Comparison of ENCODE assay signal across 12 cellular contexts in genomic region chr20:4136078-4136966, GRCh38. TPM values are rescaled to one million over a fixed set of nuclear protein-coding genes. Genes with fewer than 3 reads are reported as not detected.
DNase-seq lines count a peak whose midpoint lies in the region; ATAC-seq, FAIRE-seq and TF ChIP-seq lines count a peak whose summit lies in the region.
"Had no signal": no experiment of that assay in that cellular context is flagged by ENCODE, and none has a peak within 500 bp of the region (broad histone marks: within the 10 kb centered on the region; RNA-seq: fewer than 3 reads in every experiment).

No MANE protein-coding gene starts in this region.

- intact Hi-C loops in HepG2 (cut with micrococcal nuclease; ENCODE audit: unreplicated experiment), result no loop called here

- H3K9me3 Mint-ChIP-seq in WTC11, result no peaks in the 10 kb centered on the region
- H3K9me3 Mint-ChIP-seq: brain had no signal

- no peaks in the 10 kb centered on the region for H4K20me1 ChIP-seq in HepG2 (ENCODE audit: insufficient read depth, low read length)

- no peaks in the 10 kb centered on the region for H3K36me3 ChIP-seq in HEK293 (ENCODE audit: control insufficient read depth in 2 of 2, insufficient read depth in 1 of 2, low read length in 2 of 2)
- no peaks in the 10 kb centered on the region for H3K36me3 ChIP-seq in HepG2 (replicated peaks in 1 of 2; ENCODE audit: control insufficient read depth in 1 of 2, insufficient read depth in 2 of 2, low read length in 2 of 2)

- peaks cover 21% of the 10 kb centered on the region for H3K4me1 Mint-ChIP-seq in WTC11
- H3K4me1 Mint-ChIP-seq: B cell had no signal

- no peak overlapping the region for H3K27ac Mint-ChIP-seq in WTC11
- H3K27ac Mint-ChIP-seq: B cell had no signal

- DNase-seq in WTC11 (ENCODE audit: low spot score) (no peak), HepG2 (ENCODE audit: low spot score) (peak; percentile 66), NCI-H1092 (lab: John Stamatoyannopoulos, UW) (no peak)
- DNase-seq: NCI-H1694 had no signal

- TSS peak; percentile 78 for BruUV-seq in HepG2 (replicated peaks; lab: Mats Ljungman, UMichigan)

- peaks cover 20% of the 10 kb centered on the region for H3K4me1 ChIP-seq in HEK293 (ENCODE audit: control insufficient read depth, insufficient read depth, low read length)
- peaks cover 34% of the 10 kb centered on the region for H3K4me1 ChIP-seq in HepG2 (ENCODE audit: insufficient read depth, low read length)

- FAIRE-seq in HepG2 (lab: Jason Lieb, UNC), result no peak
- FAIRE-seq: GM19239 had no signal

- H3K9me3 ChIP-seq in HEK293 (ENCODE audit: control insufficient read depth, insufficient read depth, low read depth, low read length) (no peaks in the 10 kb centered on the region), HepG2 (ENCODE audit: low read length) (no peaks in the 10 kb centered on the region)

- no peaks in the 10 kb centered on the region for H3K79me2 ChIP-seq in HepG2 (ENCODE audit: insufficient read depth, low read length)

- peak overlapping the region; percentile 65 for H2AFZ ChIP-seq in HepG2 (ENCODE audit: low read length)

- H3K27me3 ChIP-seq in HepG2 (ENCODE audit: control insufficient read depth in 1 of 2, insufficient read depth in 2 of 2, low read length in 2 of 2), result no peaks in the 10 kb centered on the region

- no peak overlapping the region for H3K4me3 Mint-ChIP-seq in WTC11
- H3K4me3 Mint-ChIP-seq: B cell, brain had no signal

- H3K4me2 ChIP-seq in HepG2 (ENCODE audit: low read depth, low read length), result peak overlapping the region; percentile 82

- WGBS in HepG2 (ENCODE audit: low lambda C conversion rate), result 22% methylated on average over 16 of the region's 16 CpGs

- H3K9ac ChIP-seq in HepG2 (ENCODE audit: insufficient read depth, low read depth, low read length), result peak overlapping the region; percentile 40

- in situ Hi-C loops in HepG2 (cut with HindIII; ENCODE audit: extremely low pct_ligation_motif_present, low pct_unique_long_range_greater_than_20kb), result no loop called here

- TF ChIP-seq RAD21 in HepG2 (CRISPR knock-in tag; IDR thresholded peaks at IDR 0.05), result no peak

- H3K27me3 Mint-ChIP-seq in WTC11 (ENCODE audit: low read depth), result peaks cover 8% of the 10 kb centered on the region; the same call in 1 of the 2 replicates

- TF ChIP-seq EP300 in HepG2 (IDR thresholded peaks at IDR 0.05; ENCODE audit: low read depth in 2 of 2, low read length in 2 of 2) (peak in 1 of 2 experiments; percentile 40; a peak in 1 of 4 replicates), HepG2 (CRISPR knock-in tag; IDR thresholded peaks at IDR 0.05; ENCODE audit: borderline replicate concordance) (peak; percentile 58; the same call in 1 of the 2 replicates)

- no peak for TF ChIP-seq CTCF in 22Rv1 (IDR thresholded peaks at IDR 0.05)
- no peak for TF ChIP-seq CTCF in HEK293 (tag by site-specific recombination; IDR thresholded peaks at IDR 0.05)
- TF ChIP-seq CTCF in WTC11 (IDR thresholded peaks at IDR 0.05), result no peak
- TF ChIP-seq CTCF in HepG2 (CRISPR knock-in tag; IDR thresholded peaks at IDR 0.05), result no peak

- no peak for ATAC-seq in WTC11
- peak; percentile 58 for ATAC-seq in HepG2
- ATAC-seq in HG03097 (IDR thresholded peaks at IDR 0.05; ENCODE audit: low FRiP score, unreplicated experiment), result no peak
- ATAC-seq in GM18870 (IDR thresholded peaks at IDR 0.05; ENCODE audit: unreplicated experiment), result no peak
- no peak for ATAC-seq in GM18498 (IDR thresholded peaks at IDR 0.05; ENCODE audit: unreplicated experiment)

- H3K4me3 ChIP-seq in HEK293 (ENCODE audit: low read depth, low read length) (no peak overlapping the region), HepG2 (replicated peaks in 1 of 3; ENCODE audit: insufficient read depth in 1 of 3, low read depth in 2 of 3, low read length in 3 of 3) (peak overlapping the region; percentile 27 to 59 (median 28))

- POLR2A ChIA-PET in HEK293 (lab: Yijun Ruan, JAX) (interaction anchor here (0.5 to 1.4 kb wide), 2 partner anchors 9 to 14 kb away, joined by 3 to 5 read pairs; no protein-coding TSS in a partner anchor), WTC11 (lab: Charles Lee) (interaction anchor here (0.7 kb wide), 2 partner anchors 19 to 38 kb away, joined by 3 read pairs; no protein-coding TSS in a partner anchor), HepG2 (lab: Yijun Ruan, JAX) (interaction anchor here (0.6 to 3.7 kb wide), 16 partner anchors 9 to 661 kb away, joined by 3 to 55 read pairs (median 5); partner anchors contain the start of gene ADISSP)

- H3K27ac ChIP-seq in 22Rv1, result peak overlapping the region; percentile 57
- H3K27ac ChIP-seq in HEK293 (ENCODE audit: extremely low read depth, low read depth, low read length), result no peak overlapping the region
- peak overlapping the region; percentile 51 for H3K27ac ChIP-seq in HepG2 (ENCODE audit: extremely low read length, insufficient read depth, low read length)

- TF ChIP-seq POLR2A in HepG2 (IDR thresholded peaks at IDR 0.05; ENCODE audit: insufficient read depth in 1 of 2, low read depth in 2 of 2, low read length in 2 of 2), result no peak

- CTCF ChIA-PET in HEK293 (lab: Yijun Ruan, JAX), result interaction anchor here (0.6 to 0.9 kb wide), 2 partner anchors 27 to 86 kb away, joined by 3 to 4 read pairs; no protein-coding TSS in a partner anchor
- CTCF ChIA-PET in WTC11 (lab: Charles Lee), result no interaction called here
- CTCF ChIA-PET in HepG2 (lab: Yijun Ruan, JAX; ENCODE audit: low intra/inter-chr PET ratio, low total read pairs), result interaction anchor here (1.5 kb wide), 1 partner anchor 28 kb away, joined by 5 read pairs; no protein-coding TSS in a partner anchor

- H3K36me3 Mint-ChIP-seq in WTC11, result no peaks in the 10 kb centered on the region
- H3K36me3 Mint-ChIP-seq: brain had no signal

TF ChIP-seq in HEK293, 187 proteins besides CTCF, POLR2A, EP300 and RAD21:
- TF ChIP-seq ZNF629 (tag by site-specific recombination; IDR thresholded peaks at IDR 0.05) (no peak), ZNF341 (tag by site-specific recombination; IDR thresholded peaks at IDR 0.05; ENCODE audit: low read depth) (0 out of 2 replicates have a peak, but pooled peaks have one; percentile 11)
TF ChIP-seq in HEK293: peak in this region for 1.

TF ChIP-seq in HepG2, 621 proteins besides CTCF, POLR2A, EP300 and RAD21 (continues in another document):
- TF ChIP-seq SMYD3 (CRISPR knock-in tag; IDR thresholded peaks at IDR 0.05) (no peak), CHD4 (IDR thresholded peaks at IDR 0.05; ENCODE audit: borderline replicate concordance, low read length) (no peak), KDM2A (CRISPR knock-in tag; IDR thresholded peaks at IDR 0.05; ENCODE audit: borderline replicate concordance, low read depth) (peak; percentile 43; the same call in 1 of the 2 replicates), PAWR (CRISPR knock-in tag; IDR thresholded peaks at IDR 0.05; ENCODE audit: borderline replicate concordance) (no peak), ZNF782 (CRISPR knock-in tag; IDR thresholded peaks at IDR 0.05; ENCODE audit: borderline replicate concordance) (0 out of 2 replicates have a peak, but pooled peaks have one; percentile 15), DZIP1 (CRISPR knock-in tag; IDR thresholded peaks at IDR 0.05) (no peak), ZNF431 (CRISPR knock-in tag; IDR thresholded peaks at IDR 0.05; ENCODE audit: borderline replicate concordance, low read depth) (no peak), ZNF781 (CRISPR knock-in tag; IDR thresholded peaks at IDR 0.05; ENCODE audit: borderline replicate concordance, not compliant biosample characterization) (peak; percentile 34), WIZ (CRISPR knock-in tag; IDR thresholded peaks at IDR 0.05) (no peak), ZFP1 (CRISPR knock-in tag; IDR thresholded peaks at IDR 0.05) (no peak)

RNA-seq across cellular contexts. Expression of gene SMOX, which starts 12.3 kb away (rescaled TPM):
- 8.7 to 9.6 TPM (median 9.0 TPM) in 3 replicates for total RNA-seq in WTC11 (2021)
- 15.2 and 22.7 TPM in 2 replicates for total RNA-seq in HepG2 (2016; rRNA removed; fragmentation: Illumina TruSeq; extraction: Trizol)
- 6.1 and 6.3 TPM in 2 replicates for total RNA-seq in HepG2 (2016; cell fraction: cytosol; rRNA removed; fragmentation: Illumina TruSeq; extraction: Trizol; ENCODE audit: low read depth)
- total RNA-seq in HepG2 (2016; cell fraction: insoluble cytoplasmic fraction; rRNA removed; fragmentation: Illumina TruSeq; extraction: Trizol), result 15.6 and 22.2 TPM in 2 replicates
- total RNA-seq in HepG2 (2016; cell fraction: membrane; rRNA removed; fragmentation: Illumina TruSeq; extraction: Trizol), result 10.3 and 11.1 TPM in 2 replicates
- 12.0 and 12.7 TPM in 2 replicates for total RNA-seq in HepG2 (2016; cell fraction: nucleus; rRNA removed; fragmentation: Illumina TruSeq; extraction: Trizol)
- polyA plus RNA-seq in HepG2 (2011; rRNA removed), result 10.2 and 12.2 TPM in 2 replicates
- 9.3 and 16.7 TPM in 2 replicates for polyA plus RNA-seq in HepG2 (2011; cell fraction: cytosol; rRNA removed)
- polyA plus RNA-seq in HepG2 (2011; cell fraction: nucleus; rRNA removed), result 29.6 TPM in 2 replicates
- polyA plus RNA-seq in HepG2 (2012), result 13.2 and 25.9 TPM in 2 replicates
- 5.0 and 6.4 TPM in 2 replicates for polyA plus RNA-seq in HepG2 (2016; cell fraction: cytosol; fragmentation: Illumina TruSeq; extraction: Trizol; ENCODE audit: low read depth)
- polyA plus RNA-seq in HepG2 (2016; cell fraction: insoluble cytoplasmic fraction; fragmentation: Illumina TruSeq; extraction: Trizol; ENCODE audit: low read depth), result 19.3 and 21.5 TPM in 2 replicates
- polyA plus RNA-seq in HepG2 (2016; cell fraction: membrane; fragmentation: Illumina TruSeq; extraction: Trizol; ENCODE audit: low read depth), result 10.4 and 12.4 TPM in 2 replicates
- polyA plus RNA-seq in HepG2 (2016; cell fraction: nucleus; fragmentation: Illumina TruSeq; extraction: Trizol; ENCODE audit: insufficient read depth, low read depth), result 22.2 and 26.5 TPM in 2 replicates
- polyA minus RNA-seq in HepG2 (2011; rRNA and poly(A)+ RNA removed; ENCODE audit: low replicate concordance), result 17.6 and 18.8 TPM in 2 replicates
- polyA minus RNA-seq in HepG2 (2011; cell fraction: cytosol; rRNA and poly(A)+ RNA removed), result 3.9 and 5.8 TPM in 2 replicates
- polyA minus RNA-seq in HepG2 (2011; cell fraction: nucleus; rRNA and poly(A)+ RNA removed), result 8.5 and 10.0 TPM in 2 replicates
- total RNA-seq: B cell had no signal
